1 cellular context compared by ENCODE assay signal in genomic region chr6:167559675-167560479, GRCh38.
TF ChIP-seq lines count a peak whose summit lies in the region.

No MANE protein-coding gene starts in this region.

TF ChIP-seq in HepG2, 621 proteins besides CTCF, POLR2A, EP300 and RAD21 (continued from another document and continues in another):
- peak; percentile 74; the same call in 1 of the 2 replicates for TF ChIP-seq ZNF317 (CRISPR knock-in tag; IDR thresholded peaks at IDR 0.05)
- peak; percentile 84 for TF ChIP-seq TEAD3 (CRISPR knock-in tag; optimal IDR thresholded peaks at IDR 0.05; ENCODE audit: borderline replicate concordance)
- no peak for TF ChIP-seq ZNF75D (CRISPR knock-in tag; IDR thresholded peaks at IDR 0.05; ENCODE audit: borderline replicate concordance)
- no peak for TF ChIP-seq GMEB2 (CRISPR knock-in tag; IDR thresholded peaks at IDR 0.05; ENCODE audit: low read depth)
- TF ChIP-seq HNRNPL (IDR thresholded peaks at IDR 0.05; ENCODE audit: low read depth, low read length): 0 out of 2 replicates have a peak, but pooled peaks have one; percentile 54
- no peak for TF ChIP-seq ZNF850 (CRISPR knock-in tag; conservative IDR thresholded peaks at IDR 0.05)
- 0 out of 2 replicates have a peak, but pooled peaks have one; percentile 34 for TF ChIP-seq ARNT2 (CRISPR knock-in tag; IDR thresholded peaks at IDR 0.05; ENCODE audit: low read depth)
- peak; percentile 70 for TF ChIP-seq KDM1A (CRISPR knock-in tag; IDR thresholded peaks at IDR 0.05)
- no peak for TF ChIP-seq MAF1 (CRISPR knock-in tag; IDR thresholded peaks at IDR 0.05; ENCODE audit: borderline replicate concordance)
- peak; percentile 26; the same call in 1 of the 2 replicates for TF ChIP-seq ZBTB21 (CRISPR knock-in tag; IDR thresholded peaks at IDR 0.05)
- TF ChIP-seq WIZ (CRISPR knock-in tag; IDR thresholded peaks at IDR 0.05): 0 out of 2 replicates have a peak, but pooled peaks have one; percentile 27
- peak; percentile 78; the same call in 1 of the 2 replicates for TF ChIP-seq FUBP1 (CRISPR knock-in tag; IDR thresholded peaks at IDR 0.05; ENCODE audit: borderline replicate concordance)
- peak; percentile 62; the same call in 1 of the 2 replicates for TF ChIP-seq ZNF552 (CRISPR knock-in tag; IDR thresholded peaks at IDR 0.05; ENCODE audit: borderline replicate concordance)
- no peak for TF ChIP-seq ETS1 (CRISPR knock-in tag; IDR thresholded peaks at IDR 0.05)
- TF ChIP-seq ZNF577 (CRISPR knock-in tag; IDR thresholded peaks at IDR 0.05; ENCODE audit: borderline replicate concordance, low read depth): peak; percentile 52; the same call in 1 of the 2 replicates
- TF ChIP-seq ZNF17 (CRISPR knock-in tag; IDR thresholded peaks at IDR 0.05): no peak
- TF ChIP-seq ZNF576 (CRISPR knock-in tag; IDR thresholded peaks at IDR 0.05): no peak
- no peak for TF ChIP-seq FOXO4 (CRISPR knock-in tag; conservative IDR thresholded peaks at IDR 0.05)
- no peak for TF ChIP-seq PAX8 (CRISPR knock-in tag; IDR thresholded peaks at IDR 0.05; ENCODE audit: borderline replicate concordance)
- peak in 1 of 2 experiments; percentile 67; a peak in 2 of 4 replicates for TF ChIP-seq HMGXB4 (CRISPR knock-in tag; IDR thresholded peaks at IDR 0.05; ENCODE audit: borderline replicate concordance in 1 of 2, low read depth in 1 of 2)
- no peak for TF ChIP-seq PHB2 (IDR thresholded peaks at IDR 0.05; ENCODE audit: partially characterized antibody)
- no peak for TF ChIP-seq CSRNP2 (CRISPR knock-in tag; conservative IDR thresholded peaks at IDR 0.05; ENCODE audit: low read depth)
- no peak for TF ChIP-seq ZNF460 (CRISPR knock-in tag; IDR thresholded peaks at IDR 0.05; ENCODE audit: borderline replicate concordance)
- TF ChIP-seq ZBTB39 (CRISPR knock-in tag; IDR thresholded peaks at IDR 0.05): no peak
- no peak for TF ChIP-seq ZIK1 (CRISPR knock-in tag; IDR thresholded peaks at IDR 0.05; ENCODE audit: borderline replicate concordance, low read depth)
- peak; percentile 65; the same call in 1 of the 2 replicates for TF ChIP-seq ZNF605 (CRISPR knock-in tag; IDR thresholded peaks at IDR 0.05)
- TF ChIP-seq MLLT10 (CRISPR knock-in tag; IDR thresholded peaks at IDR 0.05): no peak
- TF ChIP-seq NFYB (CRISPR knock-in tag; IDR thresholded peaks at IDR 0.05): 0 out of 2 replicates have a peak, but pooled peaks have one; percentile 32
- TF ChIP-seq ZNF160 (CRISPR knock-in tag; IDR thresholded peaks at IDR 0.05): peak; percentile 51; the same call in 1 of the 2 replicates
- peak; percentile 59; the same call in 1 of the 2 replicates for TF ChIP-seq KDM4B (CRISPR knock-in tag; IDR thresholded peaks at IDR 0.05)
- TF ChIP-seq ZNF136 (CRISPR knock-in tag; IDR thresholded peaks at IDR 0.05; ENCODE audit: low read depth): no peak
- no peak for TF ChIP-seq SCMH1 (CRISPR knock-in tag; IDR thresholded peaks at IDR 0.05; ENCODE audit: borderline replicate concordance)
- TF ChIP-seq REST (IDR thresholded peaks at IDR 0.05; ENCODE audit: borderline replicate concordance in 1 of 2, low read depth in 1 of 2, low read length in 2 of 2): peak in 1 of 2 experiments; percentile 34; a peak in 2 of 4 replicates
- TF ChIP-seq FIP1L1 (IDR thresholded peaks at IDR 0.05; ENCODE audit: borderline replicate concordance, insufficient read depth, low read depth, low read length): no peak
- 0 out of 2 replicates have a peak, but pooled peaks have one; percentile 48 for TF ChIP-seq RELA (CRISPR knock-in tag; IDR thresholded peaks at IDR 0.05)
- TF ChIP-seq SUZ12 (IDR thresholded peaks at IDR 0.05; ENCODE audit: low read depth, low read length): no peak
- TF ChIP-seq ZNF362 (CRISPR knock-in tag; IDR thresholded peaks at IDR 0.05; ENCODE audit: borderline replicate concordance): peak; percentile 61
- no peak for TF ChIP-seq MAZ (IDR thresholded peaks at IDR 0.05; ENCODE audit: borderline replicate concordance, low read depth, low read length)
- TF ChIP-seq MAZ (CRISPR knock-in tag; IDR thresholded peaks at IDR 0.05; ENCODE audit: low read depth): peak; percentile 69; the same call in 1 of the 2 replicates
- no peak for TF ChIP-seq RAD51 (IDR thresholded peaks at IDR 0.05; ENCODE audit: borderline replicate concordance)
- TF ChIP-seq CEBPG (CRISPR knock-in tag; IDR thresholded peaks at IDR 0.05): peak; percentile 100
- TF ChIP-seq CHD2 (IDR thresholded peaks at IDR 0.05; ENCODE audit: low read depth, low read length): no peak
- TF ChIP-seq GMEB1 (CRISPR knock-in tag; IDR thresholded peaks at IDR 0.05; ENCODE audit: borderline replicate concordance): peak; percentile 30; the same call in 1 of the 2 replicates
